In genomic region chrX:121456315-121456714, GRCh38 we compare ENCODE assay signal across 11 cellular contexts.
DNase-seq lines count a peak whose midpoint lies in the region; ATAC-seq and TF ChIP-seq lines count a peak whose summit lies in the region.
"Had no signal": no experiment of that assay in that cellular context is flagged by ENCODE, and none has a peak within 500 bp of the region (broad histone marks: within the 10 kb centered on the region; RNA-seq: fewer than 3 reads in every experiment).

No MANE protein-coding gene starts in this region.

- ATAC-seq in GM19463 (IDR thresholded peaks at IDR 0.05; ENCODE audit: unreplicated experiment) (peak; percentile 73), HG02884 (IDR thresholded peaks at IDR 0.05; ENCODE audit: unreplicated experiment) (peak; percentile 86), HG03558 (IDR thresholded peaks at IDR 0.05; ENCODE audit: extremely low read depth, unreplicated experiment) (peak; percentile 84)

- no peak overlapping the region for H3K4me3 ChIP-seq in GM12865 (ENCODE audit: low read depth, low read length)
- H3K4me3 ChIP-seq: breast epithelium, suprapubic skin had no signal

- TF ChIP-seq CTCF in GM12865 (IDR thresholded peaks at IDR 0.05; ENCODE audit: insufficient read depth, low read depth, low read length, missing control alignments) = no peak

- DNase-seq in GM12865 (ENCODE audit: low read depth) (peak; percentile 3), GM19240 (ENCODE audit: insufficient read length, low spot score) (no peak), NCI-H1105 (lab: John Stamatoyannopoulos, UW) (no peak)
- no peak for DNase-seq in central memory CD4-positive, alpha-beta T cell
- no peak for DNase-seq in activated CD4-positive, alpha-beta T cell treated with anti-CD3 and anti-CD28 coated beads, Interleukin-2, amount 50 U/mL, for 1 hour
- DNase-seq: immature natural killer cell had no signal
